8 cellular contexts compared by ENCODE assay signal in genomic region chr3:11288786-11289637, GRCh38. TPM values are rescaled to one million over a fixed set of nuclear protein-coding genes. Genes with fewer than 3 reads are reported as not detected.
DNase-seq lines count a peak whose midpoint lies in the region; ATAC-seq and TF ChIP-seq lines count a peak whose summit lies in the region.

No MANE protein-coding gene starts in this region.

- no peaks in the 10 kb centered on the region for H3K9me3 Mint-ChIP-seq in IgD-negative memory B cell
- H3K9me3 Mint-ChIP-seq in activated naive CD8-positive, alpha-beta T cell (ENCODE audit: low read depth) = no peaks in the 10 kb centered on the region

- peak; percentile 69 for ATAC-seq in GM21529 (IDR thresholded peaks at IDR 0.05; ENCODE audit: unreplicated experiment)

- H3K9me3 ChIP-seq in suprapubic skin = no peaks in the 10 kb centered on the region

- no peaks in the 10 kb centered on the region for H3K27me3 ChIP-seq in suprapubic skin

- H3K4me3 ChIP-seq in suprapubic skin = no peak overlapping the region

- peaks cover 30% of the 10 kb centered on the region for H3K4me1 ChIP-seq in suprapubic skin

- WGBS in suprapubic skin = 39% methylated on average over 7 of the region's 7 CpGs

- peaks cover 2% of the 10 kb centered on the region for H3K27me3 Mint-ChIP-seq in IgD-negative memory B cell
- no peaks in the 10 kb centered on the region for H3K27me3 Mint-ChIP-seq in activated naive CD8-positive, alpha-beta T cell

- H3K36me3 ChIP-seq in suprapubic skin = no peaks in the 10 kb centered on the region

- H3K27ac Mint-ChIP-seq in IgD-negative memory B cell = peak overlapping the region; percentile 81 to 98 (median 98)
- H3K27ac Mint-ChIP-seq in activated naive CD8-positive, alpha-beta T cell = peak overlapping the region; percentile 92

- DNase-seq in EL (peak; percentile 92), hepatic stellate cell (ENCODE audit: low spot score) (peak; percentile 57), suprapubic skin (ENCODE audit: low spot score in 2 of 2) (no peak), NCI-H524 treated with DMSO at 0.1 percent for 48 hours (lab: John Stamatoyannopoulos, UW) (no peak)
- no peak for DNase-seq in stimulated activated naive CD4-positive, alpha-beta T cell (lab: John Stamatoyannopoulos, UW)

- no peak for TF ChIP-seq EP300 in suprapubic skin (IDR thresholded peaks at IDR 0.05)

- TF ChIP-seq CTCF in suprapubic skin (IDR thresholded peaks at IDR 0.05) = no peak

- H3K27ac ChIP-seq in suprapubic skin = peak overlapping the region; percentile 73

- no peaks in the 10 kb centered on the region for H3K36me3 Mint-ChIP-seq in IgD-negative memory B cell
- peaks cover 22% of the 10 kb centered on the region for H3K36me3 Mint-ChIP-seq in activated naive CD8-positive, alpha-beta T cell

- no peak for TF ChIP-seq POLR2A in suprapubic skin (IDR thresholded peaks at IDR 0.05)

- peaks cover 44 to 53% (median 47%) of the 10 kb centered on the region in 3 donors for H3K4me1 Mint-ChIP-seq in IgD-negative memory B cell
- H3K4me1 Mint-ChIP-seq in activated naive CD8-positive, alpha-beta T cell (ENCODE audit: low read depth) = peaks cover 59% of the 10 kb centered on the region

- peak overlapping the region; percentile 58 to 88 (median 77) for H3K4me3 Mint-ChIP-seq in IgD-negative memory B cell
- H3K4me3 Mint-ChIP-seq in activated naive CD8-positive, alpha-beta T cell = peak overlapping the region; percentile 67

RNA-seq across cellular contexts. Expression of gene ATG7, which starts 16.8 kb away (rescaled TPM):
- 18.1 TPM for polyA plus RNA-seq in IgD-negative memory B cell
- 100 to 1,000 TPM in 1 of 4 donors, 10 to 100 TPM in 3; 49.4 to 145 (median 82.1) TPM for total RNA-seq in suprapubic skin

Comparison
In these comparisons a context has a peak if more than half of its experiments do, and no peak if none do; other contexts are left out.
1. DNase-seq: peak in EL (single experiment) and hepatic stellate cell (single experiment); none in suprapubic skin (0 of 2), NCI-H524 treated with DMSO at 0.1 percent for 48 hours (single experiment) and stimulated activated naive CD4-positive, alpha-beta T cell (0 of 6).